Comparison of ENCODE assay signal across 25 cellular contexts in the genomic region with DNA sequence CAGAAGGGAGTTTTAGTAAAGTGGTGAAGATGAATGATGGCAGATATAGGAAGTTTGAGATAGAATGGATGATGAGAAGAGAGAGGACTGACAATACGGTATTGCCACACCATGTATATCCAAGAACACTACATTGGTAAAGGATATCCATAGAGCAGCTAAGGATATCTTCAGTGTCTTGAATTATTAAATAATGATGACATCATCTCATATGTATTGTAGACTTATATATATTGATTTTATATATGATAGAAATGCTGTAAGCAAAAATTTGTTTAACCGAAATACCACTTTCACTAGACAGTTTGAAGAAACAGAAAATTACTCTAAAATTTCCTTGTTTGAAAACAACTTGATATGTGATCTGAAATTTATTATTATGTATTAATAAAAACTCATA.
"Had no signal": no experiment of that assay in that cellular context is flagged by ENCODE, and none has a peak within 500 bp of the region (broad histone marks: within the 10 kb centered on the region; RNA-seq: fewer than 3 reads in every experiment).

No MANE protein-coding gene starts in this region.

- H3K4me3 Mint-ChIP-seq: activated naive CD8-positive, alpha-beta T cell treated with anti-CD3 and anti-CD28 coated beads, Interleukin-2, amount 10 ng/mL, durations not matched to agents 7 days and 5 days; activated T-cell treated with anti-CD3 and anti-CD28 coated beads, Interleukin-2, amount 50 U/mL, for 24 hours; immature natural killer cell; nephron; stimulated activated naive CD8-positive, alpha-beta T cell treated with anti-CD3 and anti-CD28 coated beads, Interleukin-15, amount 100 ng/mL, for 72 hours had no signal

- H3K27ac ChIP-seq: hepatocyte, neutrophil, ovary, prostate gland, tibial artery, WERI-Rb-1 had no signal

- ATAC-seq: left ventricle myocardium superior; stimulated activated naive CD8-positive, alpha-beta T cell treated with anti-CD3 and anti-CD28 coated beads, Interleukin-15, amount 100 ng/mL, for 72 hours had no signal

- H3K27ac Mint-ChIP-seq: activated naive CD8-positive, alpha-beta T cell treated with anti-CD3 and anti-CD28 coated beads, Interleukin-2, amount 10 ng/mL, durations not matched to agents 7 days and 5 days; activated T-cell treated with anti-CD3 and anti-CD28 coated beads, Interleukin-2, amount 50 U/mL, for 24 hours; activated T-helper 2 cell treated with anti-CD3 and anti-CD28 coated beads, Interferon-gamma antibody, Interleukin-2, Interleukin-4, amounts not matched to agents 10 μg/mL and 5 μg/mL and 100 μg/mL, durations not matched to agents 14 hours and 24 hours and 36 hours; stimulated activated naive CD8-positive, alpha-beta T cell treated with anti-CD3 and anti-CD28 coated beads, Interleukin-15, amount 100 ng/mL, for 72 hours had no signal

- H3K4me2 ChIP-seq: hepatocyte had no signal

- H3K9me3 ChIP-seq: neutrophil, ovary, prostate gland, tibial artery had no signal

- FAIRE-seq: bronchial epithelial cell, TTC549 had no signal

- H3K4me3 ChIP-seq: hepatocyte, ovary, prostate gland, tibial artery had no signal

- H2AFZ ChIP-seq: hepatocyte had no signal

- H3K27me3 Mint-ChIP-seq: activated naive CD8-positive, alpha-beta T cell treated with anti-CD3 and anti-CD28 coated beads, Interleukin-2, amount 10 ng/mL, durations not matched to agents 7 days and 5 days; activated T-cell treated with anti-CD3 and anti-CD28 coated beads, Interleukin-2, amount 50 U/mL, for 24 hours; stimulated activated naive CD8-positive, alpha-beta T cell treated with anti-CD3 and anti-CD28 coated beads, Interleukin-15, amount 100 ng/mL, for 72 hours had no signal

- H3K79me2 ChIP-seq: hepatocyte had no signal

- DNase-seq: activated CD4-positive, alpha-beta T cell treated with anti-CD3 and anti-CD28 coated beads for 1 hour; activated CD4-positive, alpha-beta T cell treated with anti-CD3 and anti-CD28 coated beads, Interleukin-2, amount 50 U/mL, for 1 hour; activated CD8-positive, alpha-beta memory T cell treated with anti-CD3 and anti-CD28 coated beads for 24 hours; activated CD8-positive, alpha-beta memory T cell treated with anti-CD3 and anti-CD28 coated beads, Interleukin-2, amount 50 U/mL, for 4 hours; activated naive CD4-positive, alpha-beta T cell; activated naive CD8-positive, alpha-beta T cell treated with anti-CD3 and anti-CD28 coated beads, Interleukin-2, amount 10 ng/mL, durations not matched to agents 7 days and 5 days; activated T-cell treated with anti-CD3 and anti-CD28 coated beads, Interleukin-2, amount 50 U/mL, for 24 hours; amygdala; erythroblast; foreskin fibroblast; immature natural killer cell; kidney glomerular epithelial cell; left ventricle myocardium superior; ovary; stimulated activated CD4-positive, alpha-beta T cell treated with anti-CD3 and anti-CD28 coated beads, Interleukin-4, amount 100 ng/mL, for 4 hours; stimulated activated naive CD8-positive, alpha-beta T cell treated with anti-CD3 and anti-CD28 coated beads, Interleukin-15, amount 100 ng/mL, for 72 hours; tibial artery; WERI-Rb-1 had no signal

- H3K27me3 ChIP-seq: hepatocyte, neutrophil, ovary, tibial artery had no signal

- H3K9me3 Mint-ChIP-seq: activated T-cell treated with anti-CD3 and anti-CD28 coated beads, Interleukin-2, amount 50 U/mL, for 24 hours; activated T-helper 2 cell treated with anti-CD3 and anti-CD28 coated beads, Interferon-gamma antibody, Interleukin-2, Interleukin-4, amounts not matched to agents 10 μg/mL and 5 μg/mL and 100 μg/mL, durations not matched to agents 14 hours and 24 hours and 36 hours; immature natural killer cell; nephron; stimulated activated naive CD8-positive, alpha-beta T cell treated with anti-CD3 and anti-CD28 coated beads, Interleukin-15, amount 100 ng/mL, for 72 hours had no signal

- H3K36me3 ChIP-seq: ovary, prostate gland, WERI-Rb-1 had no signal

- H3K4me1 ChIP-seq: prostate gland, tibial artery had no signal
